In the genomic region with DNA sequence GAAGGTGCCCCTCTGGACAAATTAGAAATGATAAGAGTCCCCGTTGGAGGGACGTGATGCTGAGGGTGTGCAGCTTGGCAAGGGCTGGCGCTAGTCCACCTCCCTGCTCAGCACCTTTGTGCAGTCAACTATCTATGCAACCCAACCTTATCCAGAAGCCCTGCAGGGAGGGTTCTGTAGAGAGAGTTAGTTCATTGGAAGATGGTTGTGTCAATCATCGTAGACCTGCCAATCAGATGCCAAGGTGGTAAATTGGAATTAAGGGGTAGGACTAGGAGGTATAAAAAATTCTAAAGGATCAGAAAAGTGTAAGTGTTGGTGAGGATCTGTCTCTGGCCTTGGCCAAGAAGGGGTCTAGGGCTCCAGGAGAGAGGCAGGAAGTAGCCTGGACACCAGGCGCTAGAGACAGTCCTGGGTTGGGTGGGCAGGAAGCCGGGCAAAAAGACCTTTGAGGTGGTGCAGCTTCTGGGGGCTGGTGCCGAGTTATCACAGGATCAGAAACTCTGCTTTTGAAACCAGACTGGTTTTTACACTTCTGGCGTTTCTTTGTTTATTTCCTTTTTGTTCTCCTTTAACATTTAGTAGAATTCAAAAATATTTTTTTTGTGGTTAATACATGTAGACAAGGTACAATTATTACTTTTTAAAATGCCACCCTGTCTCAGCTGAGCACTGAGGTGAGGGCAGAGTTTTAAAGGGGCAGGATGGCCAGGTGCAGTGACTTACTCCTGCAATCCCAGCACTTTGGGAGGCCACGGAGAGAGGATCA, we compare ENCODE assay signal across 9 cellular contexts. TPM values are rescaled to one million over a fixed set of nuclear protein-coding genes. Genes with fewer than 3 reads are reported as not detected.
DNase-seq lines count a peak whose midpoint lies in the region; ATAC-seq and TF ChIP-seq lines count a peak whose summit lies in the region.
"Had no signal": no experiment of that assay in that cellular context is flagged by ENCODE, and none has a peak within 500 bp of the region (broad histone marks: within the 10 kb centered on the region; RNA-seq: fewer than 3 reads in every experiment).

No MANE protein-coding gene starts in this region.

- H3K4me3 Mint-ChIP-seq in activated B cell treated with CpG ODN at 0.5 μM for 24 hours: no peak overlapping the region
- H3K4me3 Mint-ChIP-seq in neural progenitor cell: peak overlapping the region; percentile 62

- POLR2A ChIA-PET in activated B cell treated with CpG ODN at 0.5 μM for 24 hours (lab: Charles Lee): no interaction called here

- H4K20me1 ChIP-seq in fibroblast of lung (ENCODE audit: control insufficient read depth, extremely low read depth, insufficient read depth, low read length) (no peaks in the 10 kb centered on the region), neural progenitor cell (ENCODE audit: low read depth) (no peaks in the 10 kb centered on the region)

- no peaks in the 10 kb centered on the region for H3K9me3 Mint-ChIP-seq in activated B cell treated with CpG ODN at 0.5 μM for 24 hours
- H3K9me3 Mint-ChIP-seq in neural progenitor cell: no peaks in the 10 kb centered on the region

- H3K27ac ChIP-seq in fibroblast of lung (ENCODE audit: insufficient read depth, low read length) (no peak overlapping the region), neural progenitor cell (no peak overlapping the region)
- H3K27ac ChIP-seq: SJCRH30 had no signal

- H3K9ac ChIP-seq in fibroblast of lung (ENCODE audit: insufficient read depth, low read length) (no peak overlapping the region), neural progenitor cell (no peak overlapping the region)

- H3K27me3 ChIP-seq in fibroblast of lung (ENCODE audit: control insufficient read depth, insufficient read depth, low read length) (no peaks in the 10 kb centered on the region), neural progenitor cell (no peaks in the 10 kb centered on the region)
- H3K27me3 ChIP-seq: SJCRH30 had no signal

- CTCF ChIA-PET in activated B cell treated with CpG ODN at 0.5 μM for 24 hours (lab: Charles Lee): no interaction called here

- intact Hi-C loops in activated B cell treated with CpG ODN at 0.5 μM for 24 hours (cut with micrococcal nuclease): no loop called here

- H3K79me2 ChIP-seq in fibroblast of lung (ENCODE audit: control insufficient read depth, insufficient read depth, low read length): no peaks in the 10 kb centered on the region
- no peaks in the 10 kb centered on the region for H3K79me2 ChIP-seq in neural progenitor cell (ENCODE audit: low read depth)

- DNase-seq in DMS153 treated with DMSO at 0.1 percent for 48 hours (lab: John Stamatoyannopoulos, UW; ENCODE audit: unreplicated experiment) (peak; percentile 66), HT1080 (ENCODE audit: low read depth) (peak; percentile 59), activated B cell treated with CpG ODN at 0.5 μM for 24 hours (no peak), fibroblast of lung (ENCODE audit: low read depth in 2 of 2) (peak; percentile 84 to 90), neural progenitor cell (ENCODE audit: low spot score) (peak; percentile 61), T1000 (lab: John Stamatoyannopoulos, UW) (no peak)
- no peak for DNase-seq in stimulated activated CD4-positive, alpha-beta T cell treated with anti-CD3 and anti-CD28 coated beads, Interleukin-4, amount 100 ng/mL, for 4 hours

- peak overlapping the region in 1 of 4 experiments; percentile 65 for H3K4me3 ChIP-seq in fibroblast of lung (replicated peaks in 1 of 4; ENCODE audit: control extremely low read depth in 1 of 4, insufficient read depth in 1 of 4, low read depth in 3 of 4, low read length in 4 of 4)
- no peak overlapping the region for H3K4me3 ChIP-seq in neural progenitor cell
- H3K4me3 ChIP-seq: SJCRH30 had no signal

- H3K9me3 ChIP-seq in fibroblast of lung (ENCODE audit: control insufficient read depth, insufficient read depth, low read depth, low read length) (no peaks in the 10 kb centered on the region), neural progenitor cell (ENCODE audit: low read depth) (no peaks in the 10 kb centered on the region)
- H3K9me3 ChIP-seq: SJCRH30 had no signal

- H3K27ac Mint-ChIP-seq in activated B cell treated with CpG ODN at 0.5 μM for 24 hours (no peak overlapping the region), neural progenitor cell (peak overlapping the region; percentile 0)

- H3K27me3 Mint-ChIP-seq in activated B cell treated with CpG ODN at 0.5 μM for 24 hours (no peaks in the 10 kb centered on the region), neural progenitor cell (ENCODE audit: insufficient read depth, low read depth) (peaks cover 5% of the 10 kb centered on the region)

- H3F3A ChIP-seq in neural progenitor cell (ENCODE audit: low read depth): peaks cover 34% of the 10 kb centered on the region

- no peak overlapping the region for H3K4me2 ChIP-seq in fibroblast of lung (ENCODE audit: extremely low read depth, insufficient read depth, low read length)
- no peak overlapping the region for H3K4me2 ChIP-seq in neural progenitor cell

- TF ChIP-seq CTCF in activated B cell treated with CpG ODN at 0.5 μM for 24 hours (IDR thresholded peaks at IDR 0.05) (no peak), fibroblast of lung (conservative IDR thresholded peaks at IDR 0.05 in 1 of 2, IDR thresholded peaks at IDR 0.05 in 1 of 2; ENCODE audit: low read depth in 1 of 2, low read length in 2 of 2) (no peak), neural progenitor cell (IDR thresholded peaks at IDR 0.05) (no peak)

- H2AFZ ChIP-seq in fibroblast of lung (ENCODE audit: low read length) (no peak overlapping the region), neural progenitor cell (replicated peaks) (no peak overlapping the region)

- H3K4me1 ChIP-seq in fibroblast of lung (ENCODE audit: control insufficient read depth, extremely low read depth, insufficient read depth, low read length) (peaks cover 18% of the 10 kb centered on the region), neural progenitor cell (peaks cover 27% of the 10 kb centered on the region)
- H3K4me1 ChIP-seq: SJCRH30 had no signal

- H3K4me1 Mint-ChIP-seq in activated B cell treated with CpG ODN at 0.5 μM for 24 hours (peaks cover 9% of the 10 kb centered on the region), neural progenitor cell (peaks cover 41% of the 10 kb centered on the region)

- H3K36me3 Mint-ChIP-seq in activated B cell treated with CpG ODN at 0.5 μM for 24 hours (ENCODE audit: low read depth) (peaks cover 7% of the 10 kb centered on the region), neural progenitor cell (peaks cover 8% of the 10 kb centered on the region)

- H3K36me3 ChIP-seq in fibroblast of lung (ENCODE audit: control insufficient read depth, insufficient read depth, low read length): peaks cover 2% of the 10 kb centered on the region
- H3K36me3 ChIP-seq in neural progenitor cell: no peaks in the 10 kb centered on the region
- H3K36me3 ChIP-seq: SJCRH30 had no signal

- ATAC-seq in activated B cell treated with CpG ODN at 0.5 μM for 24 hours (ENCODE audit: low read depth): peak; percentile 61
- ATAC-seq in HG03108 (IDR thresholded peaks at IDR 0.05; ENCODE audit: unreplicated experiment): no peak

RNA-seq across cellular contexts. Expression of gene C1QTNF6, which starts 1.6 kb away (rescaled TPM):
- 5.8 and 10.3 TPM in 2 replicates for total RNA-seq in HT1080 (2014; rRNA removed; shearing (Covaris generic))
- polyA plus RNA-seq in HT1080 (2015; cell fraction: cytosol; rRNA removed): 11.2 and 11.6 TPM in 2 replicates
- 13.3 and 18.6 TPM in 2 replicates for polyA plus RNA-seq in HT1080 (2015; cell fraction: nucleus; rRNA removed)
- total RNA-seq in activated B cell treated with CpG ODN at 0.5 μM for 24 hours (5.2 and 8.2 TPM in 2 replicates), fibroblast of lung (3.5 and 4.6 TPM in 2 replicates), neural progenitor cell (ENCODE audit: low replicate concordance) (7.2 and 12.2 TPM in 2 replicates)
- 3.0 and 7.4 TPM in 2 replicates for polyA plus RNA-seq in fibroblast of lung
- 3.4 and 9.0 TPM in 2 replicates for polyA plus RNA-seq in fibroblast of lung (2012)
- 2.7 and 13.4 TPM in 2 replicates for polyA minus RNA-seq in fibroblast of lung (ENCODE audit: low replicate concordance)

RNA-seq across cellular contexts. Expression of gene SSTR3, which starts 25.9 kb away (rescaled TPM):
- not detected in 2 replicates for total RNA-seq in HT1080 (2014; rRNA removed; shearing (Covaris generic))
- polyA plus RNA-seq in HT1080 (2015; cell fraction: cytosol; rRNA removed): not detected in 2 replicates
- not detected in 2 replicates for polyA plus RNA-seq in HT1080 (2015; cell fraction: nucleus; rRNA removed)
- total RNA-seq in activated B cell treated with CpG ODN at 0.5 μM for 24 hours (1.7 and 1.8 TPM in 2 replicates), fibroblast of lung (not detected in 2 replicates), neural progenitor cell (ENCODE audit: low replicate concordance) (0.19 and 0.53 TPM in 2 replicates)
- polyA plus RNA-seq in fibroblast of lung: not detected in 2 replicates
- polyA plus RNA-seq in fibroblast of lung (2012): not detected in 2 replicates
- polyA minus RNA-seq in fibroblast of lung (ENCODE audit: low replicate concordance): not detected in 2 replicates
- total RNA-seq: SJCRH30 had no signal

RNA-seq across cellular contexts. Expression of gene IL2RB, which starts 36.7 kb away (rescaled TPM):
- total RNA-seq in HT1080 (2014; rRNA removed; shearing (Covaris generic)): 0.06 and 0.63 TPM in 2 replicates
- 0.66 and 0.67 TPM in 2 replicates for polyA plus RNA-seq in HT1080 (2015; cell fraction: cytosol; rRNA removed)
- 0.29 and 0.44 TPM in 2 replicates for polyA plus RNA-seq in HT1080 (2015; cell fraction: nucleus; rRNA removed)
- 11.0 and 12.7 TPM in 2 replicates for total RNA-seq in activated B cell treated with CpG ODN at 0.5 μM for 24 hours
- total RNA-seq in fibroblast of lung: not detected in 2 replicates
- polyA plus RNA-seq in fibroblast of lung: 0.03 and 0.07 TPM in 2 replicates
- 0.42 TPM in 1 of 2 replicates, not detected in the other for polyA plus RNA-seq in fibroblast of lung (2012)
- polyA minus RNA-seq in fibroblast of lung (ENCODE audit: low replicate concordance): not detected in 2 replicates
- 0.62 TPM in 1 of 2 replicates, not detected in the other for total RNA-seq in neural progenitor cell (ENCODE audit: low replicate concordance)

RNA-seq across cellular contexts. Expression of gene RAC2, which starts 57.7 kb away (rescaled TPM):
- 162 and 246 TPM in 2 replicates for total RNA-seq in HT1080 (2014; rRNA removed; shearing (Covaris generic))
- 359 and 376 TPM in 2 replicates for polyA plus RNA-seq in HT1080 (2015; cell fraction: cytosol; rRNA removed)
- polyA plus RNA-seq in HT1080 (2015; cell fraction: nucleus; rRNA removed): 178 and 198 TPM in 2 replicates
- total RNA-seq in activated B cell treated with CpG ODN at 0.5 μM for 24 hours (518 and 557 TPM in 2 replicates), fibroblast of lung (1.5 and 2.1 TPM in 2 replicates), neural progenitor cell (ENCODE audit: low replicate concordance) (1.7 and 2.1 TPM in 2 replicates)
- polyA plus RNA-seq in fibroblast of lung: 10.5 and 10.9 TPM in 2 replicates
- polyA plus RNA-seq in fibroblast of lung (2012): 20.8 and 21.7 TPM in 2 replicates
- polyA minus RNA-seq in fibroblast of lung (ENCODE audit: low replicate concordance): 47.3 and 61.6 TPM in 2 replicates
- total RNA-seq: SJCRH30 had no signal

Comparison
In these comparisons a context has a peak if more than half of its experiments do, and no peak if none do; other contexts are left out.
1. DNase-seq: peak in DMS153 treated with DMSO at 0.1 percent for 48 hours (single experiment), HT1080 (single experiment), fibroblast of lung (2 of 2) and neural progenitor cell (single experiment); none in activated B cell treated with CpG ODN at 0.5 μM for 24 hours (single experiment), T1000 (single experiment) and stimulated activated CD4-positive, alpha-beta T cell treated with anti-CD3 and anti-CD28 coated beads, Interleukin-4, amount 100 ng/mL, for 4 hours (0 of 2).